ENCODE assay signal across 15 cellular contexts in genomic region chr5:149382517-149383220, GRCh38. TPM values are rescaled to one million over a fixed set of nuclear protein-coding genes. Genes with fewer than 3 reads are reported as not detected.
DNase-seq lines count a peak whose midpoint lies in the region; FAIRE-seq and TF ChIP-seq lines count a peak whose summit lies in the region.
"Had no signal": no experiment of that assay in that cellular context is flagged by ENCODE, and none has a peak within 500 bp of the region (broad histone marks: within the 10 kb centered on the region; RNA-seq: fewer than 3 reads in every experiment).

No MANE protein-coding gene starts in this region.

- WGBS in H1 (ENCODE audit: extremely low coverage in 1 of 2, insufficient coverage in 1 of 2, insufficient read length in 1 of 2, insufficient replicate concordance in 2 of 2, low coverage in 1 of 2, low lambda C conversion rate in 2 of 2, missing lambda C conversion rate in 1 of 2), 2 experiments: 84% methylated on average over 9 of the region's 12 CpGs; no CpG with 5 or more reads in 1 of the 2 experiments
- WGBS in mesenchymal stem cell: 80% methylated on average over 7 of the region's 12 CpGs
- 89% methylated on average over 12 of the region's 12 CpGs for WGBS in smooth muscle cell (ENCODE audit: low lambda C conversion rate)

- H2BK5ac ChIP-seq in H1 (ENCODE audit: low read depth, low read length): no peak overlapping the region
- H2BK5ac ChIP-seq in mesenchymal stem cell (ENCODE audit: low read depth, low read length, poor library complexity, severe bottlenecking): no peak overlapping the region

- no peak overlapping the region for H2BK15ac ChIP-seq in H1 (ENCODE audit: low read length)
- peak overlapping the region; percentile 95 for H2BK15ac ChIP-seq in mesenchymal stem cell (ENCODE audit: low read depth, poor library complexity, severe bottlenecking)

- H3K14ac ChIP-seq in H1 (ENCODE audit: insufficient read length): no peak overlapping the region
- peak overlapping the region in 1 of 2 experiments; percentile 88 for H3K14ac ChIP-seq in mesenchymal stem cell (ENCODE audit: low read length in 2 of 2)

- H3K18ac ChIP-seq in H1 (ENCODE audit: extremely low read depth, low read length) (no peak overlapping the region), mesenchymal stem cell (ENCODE audit: low read depth in 1 of 2, low read length in 2 of 2) (peak overlapping the region; percentile 95 to 98)

- H3K9ac ChIP-seq in H1 (replicated peaks in 1 of 4; ENCODE audit: extremely low read depth in 1 of 4, low read depth in 3 of 4, low read length in 3 of 4) (no peak overlapping the region), mesenchymal stem cell (ENCODE audit: low read length) (no peak overlapping the region), smooth muscle cell (ENCODE audit: low read depth) (no peak overlapping the region)
- H3K9ac ChIP-seq: parathyroid adenoma had no signal

- H3K4ac ChIP-seq in H1 (replicated peaks; ENCODE audit: insufficient read length, low read depth, low read length): no peak overlapping the region
- H3K4ac ChIP-seq in mesenchymal stem cell (ENCODE audit: low read depth in 1 of 2, low read length in 2 of 2): peak overlapping the region; percentile 96 to 98

- H4K20me1 ChIP-seq in H1 (replicated peaks in 1 of 2; ENCODE audit: control insufficient read depth in 1 of 2, insufficient read depth in 2 of 2, low read length in 2 of 2): no peaks in the 10 kb centered on the region
- no peaks in the 10 kb centered on the region for H4K20me1 ChIP-seq in smooth muscle cell (ENCODE audit: low read depth)

- H2BK120ac ChIP-seq in H1 (replicated peaks; ENCODE audit: low read depth, low read length): no peak overlapping the region
- H2BK120ac ChIP-seq in mesenchymal stem cell (ENCODE audit: low read depth, low read length): peak overlapping the region; percentile 90

- TF ChIP-seq POLR2A in Peyer's patch (IDR thresholded peaks at IDR 0.05): no peak
- no peak for TF ChIP-seq POLR2A in H1 (IDR thresholded peaks at IDR 0.05; ENCODE audit: control extremely low read depth in 1 of 2, low read depth in 2 of 2, low read length in 2 of 2)

- POLR2A ChIA-PET in H1 (lab: Charles Lee; ENCODE audit: partially characterized antibody): interaction anchor here (1.1 to 1.6 kb wide), 2 partner anchors 11 to 40 kb away, joined by 3 to 4 read pairs; no protein-coding TSS in a partner anchor

- no peak for TF ChIP-seq EP300 in H1 (IDR thresholded peaks at IDR 0.05; ENCODE audit: borderline replicate concordance in 1 of 2, low read depth in 2 of 2, low read length in 2 of 2)

- H3K27ac ChIP-seq in Peyer's patch: peak overlapping the region; percentile 20 to 80 (median 52)
- no peak overlapping the region for H3K27ac ChIP-seq in H1 (ENCODE audit: low read depth, low read length)
- no peak overlapping the region for H3K27ac ChIP-seq in mesenchymal stem cell (ENCODE audit: low read length, poor library complexity, severe bottlenecking)
- H3K27ac ChIP-seq in smooth muscle cell (ENCODE audit: low read depth): peak overlapping the region; percentile 53
- H3K27ac ChIP-seq: parathyroid adenoma had no signal

- CTCF ChIA-PET in H1 (lab: Charles Lee; ENCODE audit: partially characterized antibody): interaction anchor here (0.6 to 46.1 kb wide), 23 partner anchors 11 to 240 kb away, joined by 3 to 1310 read pairs (median 8); no protein-coding TSS in a partner anchor

- no peak overlapping the region for H3K56ac ChIP-seq in H1 (replicated peaks; ENCODE audit: insufficient read length, low read depth, low read length)

- H4K91ac ChIP-seq in H1 (replicated peaks; ENCODE audit: insufficient read length, low read length) (no peak overlapping the region), mesenchymal stem cell (ENCODE audit: low read length) (peak overlapping the region; percentile 98)

- H3K36me3 ChIP-seq in Peyer's patch (no peaks in the 10 kb centered on the region), H1 (ENCODE audit: control insufficient read depth in 2 of 4, insufficient read depth in 4 of 4, low read length in 3 of 4) (no peaks in the 10 kb centered on the region), mesenchymal stem cell (ENCODE audit: control insufficient read depth in 1 of 2, insufficient read depth in 2 of 2, low read depth in 1 of 2, low read length in 2 of 2) (no peaks in the 10 kb centered on the region), smooth muscle cell (ENCODE audit: low read depth) (no peaks in the 10 kb centered on the region)

- TF ChIP-seq CTCF in Peyer's patch (IDR thresholded peaks at IDR 0.05): no peak
- no peak for TF ChIP-seq CTCF in H1 (IDR thresholded peaks at IDR 0.05; ENCODE audit: control extremely low read depth in 1 of 3, insufficient read depth in 1 of 3, low read depth in 1 of 3, low read length in 3 of 3)
- TF ChIP-seq CTCF in smooth muscle cell (IDR thresholded peaks at IDR 0.05; ENCODE audit: borderline replicate concordance, insufficient read depth, poor library complexity, severe bottlenecking): no peak

- H3F3A ChIP-seq in smooth muscle cell (ENCODE audit: low read depth): peaks cover 25% of the 10 kb centered on the region

- H4K8ac ChIP-seq in H1 (ENCODE audit: extremely low read depth, insufficient read depth, low read length) (no peak overlapping the region), mesenchymal stem cell (ENCODE audit: low read length) (peak overlapping the region; percentile 86)

- H3K79me2 ChIP-seq in H1 (ENCODE audit: control insufficient read depth in 1 of 2, insufficient read depth in 2 of 2, low read length in 2 of 2): no peaks in the 10 kb centered on the region
- peaks cover 15% of the 10 kb centered on the region for H3K79me2 ChIP-seq in smooth muscle cell (ENCODE audit: low read depth)
- H3K79me2 ChIP-seq: parathyroid adenoma had no signal

- H2AK5ac ChIP-seq in H1 (ENCODE audit: low read depth, low read length): peak overlapping the region; percentile 40; the same call in 1 of the 2 replicates
- no peak overlapping the region for H2AK5ac ChIP-seq in mesenchymal stem cell (ENCODE audit: low read length, severe bottlenecking)

- no peak overlapping the region for H3K23ac ChIP-seq in H1 (ENCODE audit: insufficient read length)
- H3K23ac ChIP-seq in mesenchymal stem cell (ENCODE audit: low read length in 2 of 2): peak overlapping the region in 1 of 2 experiments; percentile 39

- no peak for TF ChIP-seq RAD21 in H1 (IDR thresholded peaks at IDR 0.05 in 1 of 2, conservative IDR thresholded peaks at IDR 0.05 in 1 of 2; ENCODE audit: low read depth in 2 of 2, low read length in 2 of 2)

- H3K23me2 ChIP-seq in H1 (ENCODE audit: low read depth, low read length): no peaks in the 10 kb centered on the region

- H3K79me1 ChIP-seq in H1 (ENCODE audit: low read depth, low read length): no peaks in the 10 kb centered on the region
- no peaks in the 10 kb centered on the region for H3K79me1 ChIP-seq in mesenchymal stem cell (replicated peaks; ENCODE audit: low read length, poor library complexity, severe bottlenecking)

- H3K9me3 ChIP-seq in Peyer's patch: no peaks in the 10 kb centered on the region
- no peaks in the 10 kb centered on the region for H3K9me3 ChIP-seq in H1 (ENCODE audit: insufficient read depth in 2 of 2, low read depth in 1 of 2, low read length in 1 of 2)
- no peaks in the 10 kb centered on the region for H3K9me3 ChIP-seq in mesenchymal stem cell (ENCODE audit: control insufficient read depth, low read length)
- H3K9me3 ChIP-seq in smooth muscle cell (replicated peaks; ENCODE audit: low read depth): no peaks in the 10 kb centered on the region

- H3K27me3 ChIP-seq in Peyer's patch: no peaks in the 10 kb centered on the region
- H3K27me3 ChIP-seq in H1 (replicated peaks in 1 of 4; ENCODE audit: control insufficient read depth in 3 of 4, extremely low read depth in 1 of 4, insufficient read depth in 3 of 4, low read length in 3 of 4): no peaks in the 10 kb centered on the region
- peaks cover 0 to 4% of the 10 kb centered on the region in 2 experiments for H3K27me3 ChIP-seq in mesenchymal stem cell (ENCODE audit: control insufficient read depth in 1 of 2, insufficient read depth in 1 of 2, low read length in 2 of 2)
- no peaks in the 10 kb centered on the region for H3K27me3 ChIP-seq in smooth muscle cell (ENCODE audit: low read depth)

- H2BK20ac ChIP-seq in H1 (ENCODE audit: low read length): peak overlapping the region; percentile 32; the same call in 1 of the 2 replicates

- no peak overlapping the region for H3K4me2 ChIP-seq in H1 (ENCODE audit: insufficient read depth in 1 of 2, low read depth in 2 of 2, low read length in 2 of 2)
- no peak overlapping the region for H3K4me2 ChIP-seq in mesenchymal stem cell (ENCODE audit: low read length, poor library complexity, severe bottlenecking)
- H3K4me2 ChIP-seq in smooth muscle cell: peak overlapping the region; percentile 52

- no peak overlapping the region for H4K5ac ChIP-seq in H1 (ENCODE audit: insufficient read length, low read depth, low read length)

- H2BK12ac ChIP-seq in H1 (ENCODE audit: low read depth, low read length): 0 out of 2 replicates have a peak overlapping the region, but pooled peaks have one; percentile 9
- H2BK12ac ChIP-seq in mesenchymal stem cell (ENCODE audit: low read length in 2 of 2): peak overlapping the region; percentile 99

- peak overlapping the region in 1 of 4 donors; percentile 8 for H3K4me3 ChIP-seq in Peyer's patch
- H3K4me3 ChIP-seq in H1 (ENCODE audit: extremely low read depth in 1 of 4, insufficient read depth in 2 of 4, low read depth in 3 of 4, low read length in 4 of 4): no peak overlapping the region
- no peak overlapping the region for H3K4me3 ChIP-seq in mesenchymal stem cell (ENCODE audit: insufficient read depth in 1 of 2, low read depth in 1 of 2, low read length in 2 of 2)
- H3K4me3 ChIP-seq in smooth muscle cell: no peak overlapping the region

- peaks cover 0 to 12% (median 0%) of the 10 kb centered on the region in 4 donors for H3K4me1 ChIP-seq in Peyer's patch
- H3K4me1 ChIP-seq in H1 (replicated peaks in 1 of 4; ENCODE audit: control insufficient read depth in 3 of 4, insufficient read depth in 4 of 4, low read length in 3 of 4): no peaks in the 10 kb centered on the region; a peak in 3 of 7 replicates
- H3K4me1 ChIP-seq in mesenchymal stem cell (ENCODE audit: control insufficient read depth, insufficient read depth, low read depth, low read length): peaks cover 13% of the 10 kb centered on the region
- H3K4me1 ChIP-seq in smooth muscle cell (ENCODE audit: low read depth): peaks cover 29% of the 10 kb centered on the region
- H3K4me1 ChIP-seq: parathyroid adenoma had no signal

- FAIRE-seq in H1 (lab: Jason Lieb, UNC): no peak
- FAIRE-seq: TTC549 had no signal

- DNase-seq in Peyer's patch (no peak), H1 (ENCODE audit: low read depth in 1 of 2, low spot score in 2 of 2) (no peak), mesenchymal stem cell (no peak), smooth muscle cell (lab: John Stamatoyannopoulos, UW; ENCODE audit: unreplicated experiment) (no peak), NCI-H2196 treated with DMSO at 0.1 percent for 48 hours (lab: John Stamatoyannopoulos, UW; ENCODE audit: unreplicated experiment) (no peak), DMS53 treated with DMSO at 0.1 percent for 48 hours (lab: John Stamatoyannopoulos, UW; ENCODE audit: unreplicated experiment) (no peak), NCI-H748 treated with DMSO at 0.1 percent for 48 hours (lab: John Stamatoyannopoulos, UW) (no peak), NCI-H774 (lab: John Stamatoyannopoulos, UW) (no peak)
- DNase-seq: NCI-H1105 had no signal

- no peak overlapping the region for H2AFZ ChIP-seq in H1 (ENCODE audit: low read length)
- H2AFZ ChIP-seq in mesenchymal stem cell (ENCODE audit: low read depth, low read length): no peak overlapping the region
- no peak overlapping the region for H2AFZ ChIP-seq in smooth muscle cell (ENCODE audit: low read depth)

RNA-seq across cellular contexts. Expression of gene IL17B, which starts 3.6 kb away (rescaled TPM):
- total RNA-seq in Peyer's patch (not detected), smooth muscle cell (12.0 and 24.8 TPM in 2 replicates)
- total RNA-seq in H1 (2021; fragmentation: NEBNext Ultra II Directional; extraction: Animal tissue kit (Norgen Biotek cat#: 25700)): not detected in 2 replicates
- polyA plus RNA-seq in H1 (2011; rRNA removed) (0.18 TPM in 1 of 2 replicates, not detected in the other), smooth muscle cell (10.4 and 11.6 TPM in 2 replicates)
- not detected for polyA plus RNA-seq in H1 (2011; cell fraction: cytosol; rRNA removed)
- polyA plus RNA-seq in H1 (2011; cell fraction: nucleus; rRNA removed): not detected
- polyA plus RNA-seq in H1 (2012, experiment 1 of 2): not detected in 4 replicates
- not detected for polyA plus RNA-seq in H1 (2012, experiment 2 of 2)
- not detected for polyA plus RNA-seq in H1 (2013, experiment 1 of 2)
- not detected for polyA plus RNA-seq in H1 (2013, experiment 2 of 2)
- polyA minus RNA-seq in H1 (2011; rRNA and poly(A)+ RNA removed): not detected in 2 replicates
- polyA minus RNA-seq in H1 (2011; cell fraction: cytosol; rRNA and poly(A)+ RNA removed): not detected
- polyA minus RNA-seq in H1 (2011; cell fraction: nucleus; rRNA and poly(A)+ RNA removed): not detected
- polyA plus RNA-seq in mesenchymal stem cell (2013, experiment 1 of 2): 6.6 TPM
- 6.3 TPM for polyA plus RNA-seq in mesenchymal stem cell (2013, experiment 2 of 2)
- total RNA-seq: activated CD4-positive, alpha-beta T cell treated with anti-CD3 and anti-CD28 coated beads, Interleukin-2, amount 10 ng/mL, durations not matched to agents 24 days and 14 days; CD4-positive, alpha-beta T cell; H9; kidney epithelial cell had no signal

RNA-seq across cellular contexts. Expression of gene PCYOX1L, which starts 24.8 kb away (rescaled TPM):
- total RNA-seq in Peyer's patch (10 to 100 TPM in 1 of 4 donors, 1 to 10 TPM in 3; 5.2 to 12.4 (median 6.3) TPM), smooth muscle cell (6.4 and 14.3 TPM in 2 replicates)
- 6.8 and 7.9 TPM in 2 replicates for total RNA-seq in H1 (2021; fragmentation: NEBNext Ultra II Directional; extraction: Animal tissue kit (Norgen Biotek cat#: 25700))
- polyA plus RNA-seq in H1 (2011; rRNA removed) (17.2 and 19.0 TPM in 2 replicates), smooth muscle cell (13.4 and 17.2 TPM in 2 replicates)
- polyA plus RNA-seq in H1 (2011; cell fraction: cytosol; rRNA removed): 14.6 TPM
- polyA plus RNA-seq in H1 (2011; cell fraction: nucleus; rRNA removed): 26.8 TPM
- polyA plus RNA-seq in H1 (2012, experiment 1 of 2): 8.6 to 13.2 TPM (median 10.8 TPM) in 4 replicates
- 5.0 TPM for polyA plus RNA-seq in H1 (2012, experiment 2 of 2)
- 15.8 TPM for polyA plus RNA-seq in H1 (2013, experiment 1 of 2)
- polyA plus RNA-seq in H1 (2013, experiment 2 of 2): 16.5 TPM
- polyA minus RNA-seq in H1 (2011; rRNA and poly(A)+ RNA removed): 13.5 and 14.2 TPM in 2 replicates
- polyA minus RNA-seq in H1 (2011; cell fraction: cytosol; rRNA and poly(A)+ RNA removed): 6.1 TPM
- 10.8 TPM for polyA minus RNA-seq in H1 (2011; cell fraction: nucleus; rRNA and poly(A)+ RNA removed)
- polyA plus RNA-seq in mesenchymal stem cell (2013, experiment 1 of 2): 13.0 TPM
- 13.3 TPM for polyA plus RNA-seq in mesenchymal stem cell (2013, experiment 2 of 2)

RNA-seq across cellular contexts. Expression of gene GRPEL2, which starts 37.4 kb away (rescaled TPM):
- total RNA-seq in Peyer's patch (10 to 100 TPM in 2 of 4 donors, 1 to 10 TPM in 2; 6.3 to 19.0 (median 10.9) TPM), smooth muscle cell (13.0 and 21.7 TPM in 2 replicates)
- 48.9 and 52.2 TPM in 2 replicates for total RNA-seq in H1 (2021; fragmentation: NEBNext Ultra II Directional; extraction: Animal tissue kit (Norgen Biotek cat#: 25700))
- polyA plus RNA-seq in H1 (2011; rRNA removed) (7.4 and 11.2 TPM in 2 replicates), smooth muscle cell (4.6 and 5.2 TPM in 2 replicates)
- polyA plus RNA-seq in H1 (2011; cell fraction: cytosol; rRNA removed): 17.1 TPM
- polyA plus RNA-seq in H1 (2011; cell fraction: nucleus; rRNA removed): 12.6 TPM
- 13.5 to 18.1 TPM (median 15.5 TPM) in 4 replicates for polyA plus RNA-seq in H1 (2012, experiment 1 of 2)
- 1.7 TPM for polyA plus RNA-seq in H1 (2012, experiment 2 of 2)
- polyA plus RNA-seq in H1 (2013, experiment 1 of 2): 19.6 TPM
- polyA plus RNA-seq in H1 (2013, experiment 2 of 2): 19.1 TPM
- polyA minus RNA-seq in H1 (2011; rRNA and poly(A)+ RNA removed): 38.9 and 44.5 TPM in 2 replicates
- 52.5 TPM for polyA minus RNA-seq in H1 (2011; cell fraction: cytosol; rRNA and poly(A)+ RNA removed)
- polyA minus RNA-seq in H1 (2011; cell fraction: nucleus; rRNA and poly(A)+ RNA removed): 48.6 TPM
- polyA plus RNA-seq in mesenchymal stem cell (2013, experiment 1 of 2): 9.4 TPM
- 9.1 TPM for polyA plus RNA-seq in mesenchymal stem cell (2013, experiment 2 of 2)

Comparison
In these comparisons a context has a peak if more than half of its experiments do, and no peak if none do; other contexts are left out.
1. H3K27ac ChIP-seq: peak in Peyer's patch (4 of 4) and smooth muscle cell (single experiment); none in H1 (single experiment) and mesenchymal stem cell (single experiment).
2. RNA of gene IL17B, which starts 3.6 kb away (total RNA-seq): 12.0 to 24.8 TPM in smooth muscle cell; not detected in Peyer's patch and not detected in H1; every median in the first group is over 10 times any median in the second.